In genomic region chr18:62900132-62900883, GRCh38 we compare ENCODE assay signal across 21 cellular contexts.
"Had no signal": no experiment of that assay in that cellular context is flagged by ENCODE, and none has a peak within 500 bp of the region (broad histone marks: within the 10 kb centered on the region; RNA-seq: fewer than 3 reads in every experiment).

No MANE protein-coding gene starts in this region.

- FAIRE-seq: small intestine had no signal

- H3K4me3 ChIP-seq: heart right ventricle, hepatocyte, left ventricle myocardium inferior, lung, ovary, sigmoid colon, spleen, thoracic aorta, tibial nerve, uterus had no signal

- H3K27ac ChIP-seq: heart right ventricle, hepatocyte, left ventricle myocardium inferior, ovary, sigmoid colon, spleen, thoracic aorta, tibial nerve, uterus had no signal

- H3K4me1 ChIP-seq: sigmoid colon, spleen, tibial nerve, uterus had no signal

- DNase-seq: heart right ventricle; islet precursor cell; left ventricle myocardium inferior; mesendoderm; naive B cell; natural killer cell; ovary; retina; right cardiac atrium; sigmoid colon; small intestine; spleen; stimulated activated CD4-positive, alpha-beta T cell treated with anti-CD3 and anti-CD28 coated beads, Interleukin-4, amount 100 ng/mL, for 24 hours; stimulated activated naive CD4-positive, alpha-beta T cell; stimulated activated naive CD8-positive, alpha-beta T cell treated with anti-CD3 and anti-CD28 coated beads, Interleukin-15, amount 100 ng/mL, for 72 hours; uterus had no signal

- H3K4me2 ChIP-seq: hepatocyte had no signal

- H3K27me3 ChIP-seq: heart right ventricle, hepatocyte, ovary, sigmoid colon, spleen, tibial nerve, uterus had no signal

- H3K9me3 ChIP-seq: heart right ventricle, left ventricle myocardium inferior, ovary, sigmoid colon, spleen, thoracic aorta, tibial nerve, uterus had no signal

- ATAC-seq: heart right ventricle; natural killer cell; right cardiac atrium; stimulated activated effector memory CD8-positive, alpha-beta T cell treated with anti-CD3 and anti-CD28 coated beads, Interleukin-12 subunit alpha, Interleukin-12 subunit beta, amount 100 ng/mL, for 72 hours; stimulated activated naive CD8-positive, alpha-beta T cell treated with anti-CD3 and anti-CD28 coated beads, Interleukin-15, amount 100 ng/mL, for 72 hours had no signal

- H2AFZ ChIP-seq: hepatocyte had no signal

- H3K36me3 ChIP-seq: ovary, uterus had no signal

- H3K79me2 ChIP-seq: hepatocyte had no signal
